ENCODE assay signal across 10 cellular contexts in the genomic region with DNA sequence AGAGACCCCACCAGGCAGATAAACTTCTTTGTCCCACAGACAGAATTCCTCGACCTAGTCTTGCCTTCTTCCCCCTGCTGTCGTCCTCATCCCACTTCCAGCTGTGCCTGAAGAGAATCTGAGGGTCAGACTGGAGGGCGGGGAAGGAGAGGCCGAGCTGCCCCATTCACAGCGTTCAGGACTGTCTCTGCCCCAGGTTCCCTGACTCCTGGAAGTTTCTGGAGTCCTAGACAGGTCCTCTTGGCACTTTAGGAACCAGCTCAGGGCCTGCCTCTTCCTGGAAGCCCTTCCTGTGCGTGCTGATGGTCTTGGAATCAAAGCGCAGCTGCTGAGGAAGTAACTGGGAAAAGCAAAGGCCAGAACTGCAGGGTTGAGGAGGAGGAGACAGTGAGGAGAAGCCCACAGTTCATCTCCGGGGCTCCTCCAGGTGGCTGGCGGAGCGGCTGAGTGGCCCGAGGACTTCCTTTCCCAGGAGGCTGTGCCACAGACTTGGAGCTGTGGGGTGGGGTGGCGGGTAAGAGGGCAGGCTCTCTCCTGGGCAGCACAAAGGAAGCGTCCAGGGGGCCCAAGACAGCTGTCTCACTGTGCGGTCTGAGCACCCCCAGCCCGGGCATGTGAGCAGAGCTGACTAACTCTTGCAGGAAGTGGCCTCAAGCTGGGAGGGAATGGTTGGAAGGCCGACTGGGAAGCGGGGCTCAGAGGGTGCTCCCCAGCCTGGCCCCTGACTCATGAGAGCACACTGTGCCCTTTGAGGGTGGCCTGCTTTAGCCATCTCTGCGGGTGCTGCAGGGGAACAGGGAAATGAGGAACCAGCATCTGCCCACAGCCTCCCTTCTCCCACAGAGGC. TPM values are rescaled to one million over a fixed set of nuclear protein-coding genes. Genes with fewer than 3 reads are reported as not detected.
DNase-seq lines count a peak whose midpoint lies in the region; ATAC-seq and TF ChIP-seq lines count a peak whose summit lies in the region.
"Had no signal": no experiment of that assay in that cellular context is flagged by ENCODE, and none has a peak within 500 bp of the region (broad histone marks: within the 10 kb centered on the region; RNA-seq: fewer than 3 reads in every experiment).

No MANE protein-coding gene starts in this region.

- CTCF ChIA-PET in AG04450 (lab: Charles Lee), result interaction anchor here (0.5 to 1.0 kb wide), 3 partner anchors 79 to 230 kb away, joined by 3 to 7 read pairs (median 3); no protein-coding TSS in a partner anchor

- H3K36me3 ChIP-seq in MG63 (no peaks in the 10 kb centered on the region), brain microvascular endothelial cell (replicated peaks) (no peaks in the 10 kb centered on the region)
- H3K36me3 ChIP-seq: uterus had no signal

- DNase-seq in AG04450 (ENCODE audit: low read depth, low spot score), result no peak
- peak; percentile 50 for DNase-seq in MG63
- DNase-seq in brain microvascular endothelial cell, result peak; percentile 81
- no peak for DNase-seq in mesothelial cell of epicardium (ENCODE audit: low spot score in 2 of 2, unreplicated experiment in 2 of 2)
- DNase-seq in NCI-H526 (lab: John Stamatoyannopoulos, UW), result no peak
- no peak for DNase-seq in NCI-H2081 treated with DMSO at 0.1 percent for 48 hours (lab: John Stamatoyannopoulos, UW)
- DNase-seq in NOMO-1 treated with DMSO at 0.1 percent for 48 hours (lab: John Stamatoyannopoulos, UW; ENCODE audit: unreplicated experiment), result no peak
- DNase-seq: dorsolateral prefrontal cortex, uterus had no signal

- ATAC-seq in GM18868 (IDR thresholded peaks at IDR 0.05; ENCODE audit: unreplicated experiment), result no peak

- peaks cover 49% of the 10 kb centered on the region for H3K4me1 Mint-ChIP-seq in mesothelial cell of epicardium

- H3K9me3 Mint-ChIP-seq in mesothelial cell of epicardium, result no peaks in the 10 kb centered on the region

- H3K4me3 ChIP-seq in AG04450 (ENCODE audit: low read depth, low read length) (no peak overlapping the region), MG63 (no peak overlapping the region), brain microvascular endothelial cell (ENCODE audit: low read depth, low read length) (no peak overlapping the region)
- H3K4me3 ChIP-seq: dorsolateral prefrontal cortex, uterus had no signal

- H3K9me3 ChIP-seq in AG04450 (ENCODE audit: control insufficient read depth, insufficient read depth, low read length), result peaks cover 4% of the 10 kb centered on the region; the same call in 1 of the 2 replicates
- no peaks in the 10 kb centered on the region for H3K9me3 ChIP-seq in MG63
- H3K9me3 ChIP-seq: uterus had no signal

- no peak overlapping the region for H3K4me3 Mint-ChIP-seq in mesothelial cell of epicardium

- POLR2A ChIA-PET in AG04450 (lab: Yijun Ruan, JAX), result interaction anchor here (0.6 kb wide), 1 partner anchor 44 kb away, joined by 3 read pairs; no protein-coding TSS in a partner anchor

- H3K27ac ChIP-seq in AG04450 (ENCODE audit: low read depth, low read length) (peak overlapping the region; percentile 47), brain microvascular endothelial cell (peak overlapping the region; percentile 77)
- H3K27ac ChIP-seq: uterus had no signal

- no peaks in the 10 kb centered on the region for H3K36me3 Mint-ChIP-seq in mesothelial cell of epicardium

- H3K27me3 ChIP-seq in AG04450 (ENCODE audit: control insufficient read depth, insufficient read depth, low read length) (no peaks in the 10 kb centered on the region), MG63 (no peaks in the 10 kb centered on the region), brain microvascular endothelial cell (replicated peaks) (no peaks in the 10 kb centered on the region)
- H3K27me3 ChIP-seq: uterus had no signal

- H3K27me3 Mint-ChIP-seq in mesothelial cell of epicardium (ENCODE audit: low read depth), result no peaks in the 10 kb centered on the region

- TF ChIP-seq CTCF in AG04450 (IDR thresholded peaks at IDR 0.05; ENCODE audit: low read depth, low read length) (no peak), brain microvascular endothelial cell (IDR thresholded peaks at IDR 0.05; ENCODE audit: low read depth, low read length, missing control alignments) (no peak), mesothelial cell of epicardium (IDR thresholded peaks at IDR 0.05; ENCODE audit: unreplicated experiment) (no peak)

- in situ Hi-C loops in brain microvascular endothelial cell (cut with HindIII; ENCODE audit: low pct_ligation_motif_present, low sequenced_read_pairs), result no loop called here

- peak overlapping the region; percentile 34 for H3K27ac Mint-ChIP-seq in mesothelial cell of epicardium

RNA-seq across cellular contexts. Expression of gene SDC1, which starts 39.5 kb away (rescaled TPM):
- 17.9 and 19.9 TPM in 2 replicates for polyA plus RNA-seq in AG04450 (2011; rRNA removed)
- polyA minus RNA-seq in AG04450 (2011; rRNA and poly(A)+ RNA removed), result 11.6 and 12.6 TPM in 2 replicates
- total RNA-seq in MG63 (2014; rRNA removed; shearing (Covaris generic); ENCODE audit: low replicate concordance), result 33.4 and 40.5 TPM in 2 replicates
- 45.5 to 50.7 TPM (median 48.3 TPM) in 3 replicates for total RNA-seq in mesothelial cell of epicardium

Comparison
In these comparisons a context has a peak if more than half of its experiments do, and no peak if none do; other contexts are left out.
1. DNase-seq: peak in MG63 (single experiment) and brain microvascular endothelial cell (single experiment); none in AG04450 (single experiment), mesothelial cell of epicardium (0 of 2), NCI-H526 (0 of 2), NCI-H2081 treated with DMSO at 0.1 percent for 48 hours (single experiment) and NOMO-1 treated with DMSO at 0.1 percent for 48 hours (single experiment).